ENCODE assay signal across 16 cellular contexts in the genomic region with DNA sequence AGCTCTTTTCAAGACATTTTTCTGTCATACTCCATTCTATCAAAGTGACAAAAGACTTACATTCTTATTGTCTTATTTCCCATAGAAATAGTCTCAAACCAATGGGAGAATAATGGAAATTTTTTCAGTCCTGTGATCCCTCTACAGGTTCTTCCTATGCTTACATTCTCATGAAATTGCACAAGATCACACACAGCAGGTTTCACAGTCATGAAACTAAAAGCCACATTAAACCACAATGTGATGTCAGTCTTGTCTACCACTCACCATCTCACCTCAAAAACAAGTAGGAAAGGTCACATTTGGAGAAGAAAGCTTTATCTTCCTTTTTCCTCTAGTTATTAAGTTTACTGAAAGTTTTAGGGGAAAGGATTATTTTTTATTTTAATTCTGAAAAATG.
"Had no signal": no experiment of that assay in that cellular context is flagged by ENCODE, and none has a peak within 500 bp of the region (broad histone marks: within the 10 kb centered on the region; RNA-seq: fewer than 3 reads in every experiment).

No MANE protein-coding gene starts in this region.

- H3K4me1 Mint-ChIP-seq: naive thymus-derived CD8-positive, alpha-beta T cell had no signal

- H3K4me3 Mint-ChIP-seq: activated naive CD8-positive, alpha-beta T cell treated with anti-CD3 and anti-CD28 coated beads, Interleukin-2, amount 10 ng/mL, durations not matched to agents 7 days and 5 days; endodermal cell; naive thymus-derived CD8-positive, alpha-beta T cell had no signal

- H3K9ac ChIP-seq: parathyroid adenoma had no signal

- H3K4me3 ChIP-seq: body of pancreas, suprapubic skin, vagina had no signal

- H3K79me2 ChIP-seq: parathyroid adenoma had no signal

- DNase-seq: activated CD4-positive, alpha-beta T cell treated with anti-CD3 and anti-CD28 coated beads for 1 hour; activated naive CD4-positive, alpha-beta T cell; activated naive CD8-positive, alpha-beta T cell treated with anti-CD3 and anti-CD28 coated beads, Interleukin-2, amount 10 ng/mL, durations not matched to agents 7 days and 5 days; body of pancreas; caudate nucleus; endodermal cell; naive thymus-derived CD8-positive, alpha-beta T cell; stimulated activated CD4-positive, alpha-beta T cell treated with anti-CD3 and anti-CD28 coated beads, Interleukin-2, amount 100 ng/mL, for 24 hours; stimulated activated naive CD4-positive, alpha-beta T cell treated with Interleukin-2 at 50 U/mL for 16 hours; trophoblast cell; WERI-Rb-1 had no signal

- H3K27ac ChIP-seq: body of pancreas, epithelial cell of prostate, neutrophil, parathyroid adenoma, suprapubic skin, vagina, WERI-Rb-1 had no signal

- H3K4me1 ChIP-seq: body of pancreas, parathyroid adenoma, vagina had no signal

- H3K27ac Mint-ChIP-seq: activated naive CD8-positive, alpha-beta T cell treated with anti-CD3 and anti-CD28 coated beads, Interleukin-2, amount 10 ng/mL, durations not matched to agents 7 days and 5 days; endodermal cell; naive thymus-derived CD8-positive, alpha-beta T cell had no signal

- ATAC-seq: body of pancreas; naive thymus-derived CD8-positive, alpha-beta T cell had no signal

- H3K27me3 ChIP-seq: body of pancreas, neutrophil, suprapubic skin, vagina had no signal

- H2AFZ ChIP-seq: parathyroid adenoma had no signal

- H3K36me3 ChIP-seq: neutrophil, suprapubic skin, vagina, WERI-Rb-1 had no signal

- H3K9me3 ChIP-seq: body of pancreas, neutrophil, suprapubic skin, vagina had no signal
